In the genomic region with DNA sequence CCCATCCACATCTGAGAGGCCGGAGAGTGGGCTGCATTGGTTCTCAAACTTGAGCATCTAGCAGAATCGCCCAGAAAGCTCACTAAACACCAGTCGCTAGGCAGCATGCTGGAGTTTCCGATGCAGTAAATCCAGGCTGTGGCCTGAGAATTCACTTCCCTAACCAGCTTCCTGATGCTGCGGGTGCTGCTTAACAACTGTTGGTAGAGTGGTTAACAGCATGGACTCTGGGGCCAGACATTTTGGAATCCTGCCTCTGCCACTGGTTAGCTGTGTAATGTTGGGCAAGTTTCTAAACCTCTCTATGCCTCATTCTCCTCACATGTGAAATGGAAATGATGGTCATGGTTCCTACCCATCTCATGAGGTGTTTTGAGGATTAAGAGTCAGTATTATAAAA, we compare ENCODE assay signal across 18 cellular contexts.
DNase-seq lines count a peak whose midpoint lies in the region; ATAC-seq and TF ChIP-seq lines count a peak whose summit lies in the region.
"Had no signal": no experiment of that assay in that cellular context is flagged by ENCODE, and none has a peak within 500 bp of the region (broad histone marks: within the 10 kb centered on the region; RNA-seq: fewer than 3 reads in every experiment).

No MANE protein-coding gene starts in this region.

- H3K9me3 ChIP-seq in gastroesophageal sphincter = no peaks in the 10 kb centered on the region

- H3K27ac ChIP-seq in gastroesophageal sphincter = peak overlapping the region in 3 of 4 donors; percentile 53 to 89 (median 73)

- no peak for TF ChIP-seq POLR2A in gastroesophageal sphincter (IDR thresholded peaks at IDR 0.05)

- H3K4me1 Mint-ChIP-seq in stimulated activated naive B cell treated with anti-CD40 and anti-IgM and Interleukin-4, amounts not matched to agents 10 μg/mL and 1 μg/mL and 100 μg/mL, for 72 hours = peaks cover 65 to 96% of the 10 kb centered on the region in 2 donors

- H3K9me3 Mint-ChIP-seq in stimulated activated naive B cell treated with anti-CD40 and anti-IgM and Interleukin-4, amounts not matched to agents 10 μg/mL and 1 μg/mL and 100 μg/mL, for 72 hours = peaks cover 0 to 4% of the 10 kb centered on the region in 2 donors
- H3K9me3 Mint-ChIP-seq: CD4-positive, alpha-beta memory T cell; H9; naive B cell; stimulated activated naive CD8-positive, alpha-beta T cell treated with anti-CD3 and anti-CD28 coated beads, Interleukin-15, amount 100 ng/mL, for 72 hours had no signal

- no peaks in the 10 kb centered on the region for H3K27me3 ChIP-seq in gastroesophageal sphincter

- ATAC-seq in gastroesophageal sphincter = no peak
- ATAC-seq in stimulated activated naive B cell treated with anti-CD40 and anti-IgM and Interleukin-4, amounts not matched to agents 10 μg/mL and 1 μg/mL and 100 μg/mL, for 72 hours (replicated peaks) = no peak
- ATAC-seq: left colon; stimulated activated naive CD8-positive, alpha-beta T cell treated with anti-CD3 and anti-CD28 coated beads, Interleukin-15, amount 100 ng/mL, for 72 hours had no signal

- whole genome bisulfite sequencing in gastroesophageal sphincter (ENCODE audit: low coverage in 1 of 2), 2 donors = no CpG with 5 or more reads among the region's 5 CpGs

- peak; percentile 60 for DNase-seq in CD1c-positive myeloid dendritic cell (ENCODE audit: extremely low spot score)
- DNase-seq in MV-4-11 (lab: John Stamatoyannopoulos, UW) = peak; percentile 91
- DNase-seq in stimulated activated naive B cell treated with anti-CD40 and anti-IgM and Interleukin-4, amounts not matched to agents 10 μg/mL and 1 μg/mL and 100 μg/mL, for 72 hours = no peak
- no peak for DNase-seq in DMS153 (lab: John Stamatoyannopoulos, UW)
- DNase-seq in NCI-H2196 (lab: John Stamatoyannopoulos, UW; ENCODE audit: unreplicated experiment) = no peak
- no peak for DNase-seq in activated gamma-delta T cell treated with Interleukin-2 at 50 U/mL for 16 hours
- DNase-seq: activated CD4-positive, CD25-positive, alpha-beta regulatory T cell; activated naive CD4-positive, alpha-beta T cell treated with Interleukin-2 at 50 U/mL for 16 hours; CD4-positive, alpha-beta memory T cell; cortex of kidney; H9; left colon; naive B cell; NCI-H1092; NCI-H748 treated with DMSO at 0.1 percent for 48 hours; stimulated activated naive CD8-positive, alpha-beta T cell treated with anti-CD3 and anti-CD28 coated beads, Interleukin-15, amount 100 ng/mL, for 72 hours; T-helper 1 cell had no signal

- no peaks in the 10 kb centered on the region for H3K27me3 Mint-ChIP-seq in stimulated activated naive B cell treated with anti-CD40 and anti-IgM and Interleukin-4, amounts not matched to agents 10 μg/mL and 1 μg/mL and 100 μg/mL, for 72 hours
- H3K27me3 Mint-ChIP-seq: CD4-positive, alpha-beta memory T cell; naive B cell; stimulated activated naive CD8-positive, alpha-beta T cell treated with anti-CD3 and anti-CD28 coated beads, Interleukin-15, amount 100 ng/mL, for 72 hours had no signal

- peaks cover 57 to 68% of the 10 kb centered on the region in 2 donors for H3K36me3 Mint-ChIP-seq in stimulated activated naive B cell treated with anti-CD40 and anti-IgM and Interleukin-4, amounts not matched to agents 10 μg/mL and 1 μg/mL and 100 μg/mL, for 72 hours

- H3K4me3 ChIP-seq in gastroesophageal sphincter = no peak overlapping the region

- H3K4me1 ChIP-seq in gastroesophageal sphincter = peaks cover under 1 to 54% (median 11%) of the 10 kb centered on the region in 3 donors

- no peak for TF ChIP-seq EP300 in gastroesophageal sphincter (IDR thresholded peaks at IDR 0.05)

- no peak for TF ChIP-seq CTCF in gastroesophageal sphincter (IDR thresholded peaks at IDR 0.05)

- peak overlapping the region; percentile 92 for H3K27ac Mint-ChIP-seq in stimulated activated naive B cell treated with anti-CD40 and anti-IgM and Interleukin-4, amounts not matched to agents 10 μg/mL and 1 μg/mL and 100 μg/mL, for 72 hours

- H3K36me3 ChIP-seq in gastroesophageal sphincter = no peaks in the 10 kb centered on the region

- peak overlapping the region in 1 of 2 donors; percentile 56 for H3K4me3 Mint-ChIP-seq in stimulated activated naive B cell treated with anti-CD40 and anti-IgM and Interleukin-4, amounts not matched to agents 10 μg/mL and 1 μg/mL and 100 μg/mL, for 72 hours
- H3K4me3 Mint-ChIP-seq: CD4-positive, alpha-beta memory T cell; H9 had no signal

Comparison
In these comparisons a context has a peak if more than half of its experiments do, and no peak if none do; other contexts are left out.
1. DNase-seq: peak in CD1c-positive myeloid dendritic cell (single experiment) and MV-4-11 (single experiment); none in stimulated activated naive B cell treated with anti-CD40 and anti-IgM and Interleukin-4, amounts not matched to agents 10 μg/mL and 1 μg/mL and 100 μg/mL, for 72 hours (single experiment), DMS153 (single experiment), NCI-H2196 (single experiment) and activated gamma-delta T cell treated with Interleukin-2 at 50 U/mL for 16 hours (single experiment).